22 cellular contexts compared by ENCODE assay signal in genomic region chr2:137775529-137775928, GRCh38.
"Had no signal": no experiment of that assay in that cellular context is flagged by ENCODE, and none has a peak within 500 bp of the region (broad histone marks: within the 10 kb centered on the region; RNA-seq: fewer than 3 reads in every experiment).

No MANE protein-coding gene starts in this region.

- ATAC-seq: activated CD8-positive, alpha-beta memory T cell treated with anti-CD3 and anti-CD28 coated beads, Interleukin-2, amount 10 ng/mL, durations not matched to agents 7 days and 5 days; activated CD8-positive, alpha-beta T cell treated with anti-CD3 and anti-CD28 coated beads, Interleukin-2, amount 10 ng/mL, durations not matched to agents 7 days and 5 days; activated naive CD4-positive, alpha-beta T cell treated with anti-CD3 and anti-CD28 coated beads, Interleukin-2, amount 50 U/mL, for 72 hours; left ventricle myocardium superior; pancreas; upper lobe of right lung had no signal

- H3K27ac ChIP-seq: colonic mucosa, dorsolateral prefrontal cortex, pancreas, prostate gland, upper lobe of right lung had no signal

- H3K4me1 Mint-ChIP-seq: activated B cell treated with CpG ODN at 0.5 μM for 24 hours; activated CD8-positive, alpha-beta memory T cell treated with anti-CD3 and anti-CD28 coated beads, Interleukin-2, amount 10 ng/mL, durations not matched to agents 7 days and 5 days; naive B cell; nephron progenitor cell had no signal

- DNase-seq: activated B cell treated with CpG ODN at 0.5 μM for 24 hours; activated CD8-positive, alpha-beta memory T cell treated with anti-CD3 and anti-CD28 coated beads, Interleukin-2, amount 10 ng/mL, durations not matched to agents 7 days and 5 days; activated CD8-positive, alpha-beta T cell treated with anti-CD3 and anti-CD28 coated beads, Interleukin-2, amount 10 ng/mL, durations not matched to agents 7 days and 5 days; activated T-cell treated with anti-CD3 and anti-CD28 coated beads, Interleukin-2, amount 50 U/mL, for 48 hours; colonic mucosa; dorsolateral prefrontal cortex; effector memory CD4-positive, alpha-beta T cell; left ventricle myocardium superior; naive B cell; nephron progenitor cell; pancreas; retina; stimulated activated CD4-positive, alpha-beta T cell treated with anti-CD3 and anti-CD28 coated beads, Interleukin-15, amount 100 ng/mL, for 24 hours; stimulated activated CD4-positive, alpha-beta T cell treated with anti-CD3 and anti-CD28 coated beads, Interleukin-2, amount 100 ng/mL, for 24 hours; stimulated activated naive CD4-positive, alpha-beta T cell; SW 1271; T-helper 9 cell; upper lobe of right lung had no signal

- H3K9me3 Mint-ChIP-seq: activated B cell treated with CpG ODN at 0.5 μM for 24 hours; activated T-helper 2 cell treated with anti-CD3 and anti-CD28 coated beads, Interferon-gamma antibody, Interleukin-2, Interleukin-4, amounts not matched to agents 10 μg/mL and 5 μg/mL and 100 μg/mL, durations not matched to agents 14 hours and 24 hours and 36 hours; nephron progenitor cell; T-helper 1 cell treated with Interleukin-12 subunit alpha and Interleukin-12 subunit beta and Interleukin-4 antibody, amounts not matched to agents 30 μg/mL and 1 μg/mL, for 36 hours had no signal

- H3K36me3 Mint-ChIP-seq: activated CD8-positive, alpha-beta memory T cell treated with anti-CD3 and anti-CD28 coated beads, Interleukin-2, amount 10 ng/mL, durations not matched to agents 7 days and 5 days; naive B cell had no signal

- H3K27me3 Mint-ChIP-seq: activated B cell treated with CpG ODN at 0.5 μM for 24 hours; activated CD8-positive, alpha-beta memory T cell treated with anti-CD3 and anti-CD28 coated beads, Interleukin-2, amount 10 ng/mL, durations not matched to agents 7 days and 5 days; naive B cell had no signal

- H3K4me3 Mint-ChIP-seq: activated B cell treated with CpG ODN at 0.5 μM for 24 hours; activated CD8-positive, alpha-beta memory T cell treated with anti-CD3 and anti-CD28 coated beads, Interleukin-2, amount 10 ng/mL, durations not matched to agents 7 days and 5 days; activated CD8-positive, alpha-beta T cell treated with anti-CD3 and anti-CD28 coated beads, Interleukin-2, amount 10 ng/mL, durations not matched to agents 7 days and 5 days; naive B cell; nephron progenitor cell; T-helper 1 cell treated with Interleukin-12 subunit alpha and Interleukin-12 subunit beta and Interleukin-4 antibody, amounts not matched to agents 30 μg/mL and 1 μg/mL, for 36 hours had no signal

- H3K27ac Mint-ChIP-seq: activated B cell treated with CpG ODN at 0.5 μM for 24 hours; activated CD8-positive, alpha-beta memory T cell treated with anti-CD3 and anti-CD28 coated beads, Interleukin-2, amount 10 ng/mL, durations not matched to agents 7 days and 5 days; activated CD8-positive, alpha-beta T cell treated with anti-CD3 and anti-CD28 coated beads, Interleukin-2, amount 10 ng/mL, durations not matched to agents 7 days and 5 days; activated naive CD4-positive, alpha-beta T cell treated with anti-CD3 and anti-CD28 coated beads, Interleukin-2, amount 50 U/mL, for 72 hours; activated T-helper 2 cell treated with anti-CD3 and anti-CD28 coated beads, Interferon-gamma antibody, Interleukin-2, Interleukin-4, amounts not matched to agents 10 μg/mL and 5 μg/mL and 100 μg/mL, durations not matched to agents 14 hours and 24 hours and 36 hours; naive B cell; nephron progenitor cell; T-helper 1 cell treated with Interleukin-12 subunit alpha and Interleukin-12 subunit beta and Interleukin-4 antibody, amounts not matched to agents 30 μg/mL and 1 μg/mL, for 36 hours had no signal
